ENCODE assay signal across 1 cellular context in the genomic region with DNA sequence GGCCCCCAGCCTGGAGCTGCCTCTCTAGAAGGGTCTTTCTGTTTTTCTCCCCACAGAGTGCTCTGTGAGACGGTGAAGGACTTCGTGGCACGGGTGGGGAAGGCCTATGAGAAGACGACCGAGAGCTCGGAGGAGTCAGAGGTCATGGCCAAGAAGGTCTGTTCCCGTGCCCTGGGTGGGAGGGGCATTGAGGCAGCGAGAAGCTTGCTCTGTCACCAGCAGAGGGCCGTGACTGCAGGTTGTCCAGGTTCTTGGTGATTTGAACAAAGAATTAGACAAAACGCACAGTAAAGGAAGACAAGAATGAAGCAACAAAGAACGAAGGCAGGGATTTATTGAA.
TF ChIP-seq lines count a peak whose summit lies in the region.

No MANE protein-coding gene starts in this region.

TF ChIP-seq in IMR-90, 13 proteins besides CTCF, POLR2A, EP300 and RAD21:
- TF ChIP-seq NFE2L2 (IDR thresholded peaks at IDR 0.05; ENCODE audit: low read depth, low read length), result no peak
- TF ChIP-seq SMC3 (IDR thresholded peaks at IDR 0.05; ENCODE audit: low read depth, low read length), result peak; percentile 22; the same call in 1 of the 2 replicates
